In genomic region chr12:52042706-52043385, GRCh38 we compare ENCODE assay signal across 15 cellular contexts. TPM values are rescaled to one million over a fixed set of nuclear protein-coding genes. Genes with fewer than 3 reads are reported as not detected.
DNase-seq lines count a peak whose midpoint lies in the region; ATAC-seq, FAIRE-seq and TF ChIP-seq lines count a peak whose summit lies in the region.
"Had no signal": no experiment of that assay in that cellular context is flagged by ENCODE, and none has a peak within 500 bp of the region (broad histone marks: within the 10 kb centered on the region; RNA-seq: fewer than 3 reads in every experiment).

No MANE protein-coding gene starts in this region.

- TF ChIP-seq POLR2A in HepG2 (IDR thresholded peaks at IDR 0.05; ENCODE audit: insufficient read depth in 1 of 2, low read depth in 2 of 2, low read length in 2 of 2) (no peak), right lobe of liver (IDR thresholded peaks at IDR 0.05) (no peak)

- peak overlapping the region; percentile 74 for H3K4me3 Mint-ChIP-seq in activated naive CD8-positive, alpha-beta T cell treated with anti-CD3 and anti-CD28 coated beads for 36 hours
- peak overlapping the region in 3 of 10 donors; percentile 55 to 75 (median 60) for H3K4me3 Mint-ChIP-seq in naive thymus-derived CD4-positive, alpha-beta T cell
- H3K4me3 Mint-ChIP-seq: activated T-helper 1 cell treated with anti-CD3 and anti-CD28 coated beads, Interleukin-12 subunit alpha, Interleukin-12 subunit beta, Interleukin-2, Interleukin-4 antibody, amounts not matched to agents 30 ng/mL and 10 ng/mL and 1 ng/mL, durations not matched to agents 14 hours and 24 hours and 36 hours had no signal

- H3K27me3 ChIP-seq in HepG2 (ENCODE audit: control insufficient read depth in 1 of 2, insufficient read depth in 2 of 2, low read length in 2 of 2) (peaks cover 0 to 10% of the 10 kb centered on the region in 2 experiments; a peak in 2 of 5 replicates), right lobe of liver (no peaks in the 10 kb centered on the region), aorta (ENCODE audit: control insufficient read depth in 1 of 2, insufficient read depth in 2 of 2, low read length in 1 of 2) (no peaks in the 10 kb centered on the region)
- no peaks in the 10 kb centered on the region for H3K27me3 ChIP-seq in naive thymus-derived CD4-positive, alpha-beta T cell (ENCODE audit: control insufficient read depth in 2 of 2, insufficient read depth in 2 of 2, low read length in 2 of 2)

- BruUV-seq in HepG2 (replicated peaks; lab: Mats Ljungman, UMichigan), result no TSS peak

- no peak overlapping the region for H3K27ac ChIP-seq in HepG2 (ENCODE audit: extremely low read length, insufficient read depth, low read length)
- H3K27ac ChIP-seq in right lobe of liver, result peak overlapping the region in 1 of 3 donors; percentile 63
- no peak overlapping the region for H3K27ac ChIP-seq in naive thymus-derived CD4-positive, alpha-beta T cell (ENCODE audit: low read depth, low read length)
- H3K27ac ChIP-seq in aorta (ENCODE audit: low read depth in 1 of 2, low read length in 2 of 2), result peak overlapping the region; percentile 88 to 97
- H3K27ac ChIP-seq: neutrophil had no signal

- H2AFZ ChIP-seq in HepG2 (ENCODE audit: low read length), result no peak overlapping the region

- CTCF ChIA-PET in HepG2 (lab: Yijun Ruan, JAX; ENCODE audit: low intra/inter-chr PET ratio, low total read pairs), result interaction anchor here (0.7 kb wide), 1 partner anchor 13 kb away, joined by 3 read pairs; no protein-coding TSS in a partner anchor
- CTCF ChIA-PET in naive thymus-derived CD4-positive, alpha-beta T cell (lab: Charles Lee), result interaction anchor here (3.7 kb wide), 1 partner anchor 17 kb away, joined by 23 read pairs; no protein-coding TSS in a partner anchor

- no peak overlapping the region for H3K4me3 ChIP-seq in HepG2 (replicated peaks in 1 of 3; ENCODE audit: insufficient read depth in 1 of 3, low read depth in 2 of 3, low read length in 3 of 3)
- H3K4me3 ChIP-seq in right lobe of liver, result no peak overlapping the region
- no peak overlapping the region for H3K4me3 ChIP-seq in naive thymus-derived CD4-positive, alpha-beta T cell (ENCODE audit: low read length)
- H3K4me3 ChIP-seq in aorta (ENCODE audit: low read length in 2 of 2), result no peak overlapping the region

- no peak for TF ChIP-seq RAD21 in HepG2 (CRISPR knock-in tag; IDR thresholded peaks at IDR 0.05)

- no peak overlapping the region for H3K4me2 ChIP-seq in HepG2 (ENCODE audit: low read depth, low read length)

- POLR2A ChIA-PET in HepG2 (lab: Yijun Ruan, JAX), result interaction anchor here (1.1 kb wide), 1 partner anchor 10 kb away, joined by 3 read pairs; no protein-coding TSS in a partner anchor
- POLR2A ChIA-PET in naive thymus-derived CD4-positive, alpha-beta T cell (lab: Charles Lee), result interaction anchor here (0.6 to 2.2 kb wide), 2 partner anchors 10 to 27 kb away, joined by 3 to 9 read pairs; no protein-coding TSS in a partner anchor

- no peaks in the 10 kb centered on the region for H3K79me2 ChIP-seq in HepG2 (ENCODE audit: insufficient read depth, low read length)

- TF ChIP-seq EP300 in HepG2 (IDR thresholded peaks at IDR 0.05; ENCODE audit: low read depth in 2 of 2, low read length in 2 of 2), result no peak
- no peak for TF ChIP-seq EP300 in HepG2 (CRISPR knock-in tag; IDR thresholded peaks at IDR 0.05; ENCODE audit: borderline replicate concordance)

- FAIRE-seq in HepG2 (lab: Jason Lieb, UNC), result no peak
- FAIRE-seq: islet of Langerhans had no signal

- no peaks in the 10 kb centered on the region for H4K20me1 ChIP-seq in HepG2 (ENCODE audit: insufficient read depth, low read length)

- H3K36me3 ChIP-seq in HepG2 (replicated peaks in 1 of 2; ENCODE audit: control insufficient read depth in 1 of 2, insufficient read depth in 2 of 2, low read length in 2 of 2) (no peaks in the 10 kb centered on the region), right lobe of liver (no peaks in the 10 kb centered on the region), aorta (ENCODE audit: control insufficient read depth in 1 of 2, insufficient read depth in 2 of 2, low read length in 1 of 2) (no peaks in the 10 kb centered on the region)
- no peaks in the 10 kb centered on the region for H3K36me3 ChIP-seq in naive thymus-derived CD4-positive, alpha-beta T cell (ENCODE audit: control insufficient read depth in 2 of 3, insufficient read depth in 3 of 3, low read length in 3 of 3)
- H3K36me3 ChIP-seq: neutrophil had no signal

- H3K27ac Mint-ChIP-seq in activated naive CD8-positive, alpha-beta T cell treated with anti-CD3 and anti-CD28 coated beads for 36 hours, result no peak overlapping the region
- peak overlapping the region in 6 of 9 donors; percentile 18 to 86 (median 51) for H3K27ac Mint-ChIP-seq in naive thymus-derived CD4-positive, alpha-beta T cell

- ATAC-seq in HepG2, result no peak
- no peak for ATAC-seq in right lobe of liver
- ATAC-seq in naive thymus-derived CD4-positive, alpha-beta T cell, result no peak
- ATAC-seq in aorta (ENCODE audit: low FRiP score), result peak; percentile 51

- H3K9ac ChIP-seq in HepG2 (ENCODE audit: insufficient read depth, low read depth, low read length), result no peak overlapping the region

- peaks cover 58% of the 10 kb centered on the region for H3K4me1 Mint-ChIP-seq in activated naive CD8-positive, alpha-beta T cell treated with anti-CD3 and anti-CD28 coated beads for 36 hours
- H3K4me1 Mint-ChIP-seq in naive thymus-derived CD4-positive, alpha-beta T cell, result peaks cover 11 to 39% (median 28%) of the 10 kb centered on the region in 7 donors

- H3K9me3 ChIP-seq in HepG2 (ENCODE audit: low read length) (no peaks in the 10 kb centered on the region), right lobe of liver (no peaks in the 10 kb centered on the region), aorta (ENCODE audit: control insufficient read depth, low read length) (no peaks in the 10 kb centered on the region)
- no peaks in the 10 kb centered on the region for H3K9me3 ChIP-seq in naive thymus-derived CD4-positive, alpha-beta T cell (ENCODE audit: control insufficient read depth in 2 of 3, low read length in 3 of 3)
- H3K9me3 ChIP-seq: neutrophil had no signal

- TF ChIP-seq CTCF in HepG2 (CRISPR knock-in tag; IDR thresholded peaks at IDR 0.05) (no peak), right lobe of liver (IDR thresholded peaks at IDR 0.05) (no peak), GM13977 (IDR thresholded peaks at IDR 0.05; ENCODE audit: extremely low read depth, insufficient read depth, missing control alignments) (no peak)

- H3K4me1 ChIP-seq in HepG2 (ENCODE audit: insufficient read depth, low read length) (peaks cover 87% of the 10 kb centered on the region), right lobe of liver (no peaks in the 10 kb centered on the region), aorta (ENCODE audit: control insufficient read depth in 1 of 2, insufficient read depth in 2 of 2, low read length in 2 of 2) (no peaks in the 10 kb centered on the region)
- peaks cover 9 to 17% of the 10 kb centered on the region in 2 donors for H3K4me1 ChIP-seq in naive thymus-derived CD4-positive, alpha-beta T cell (ENCODE audit: control insufficient read depth in 2 of 2, insufficient read depth in 2 of 2, low read length in 2 of 2)

- WGBS in HepG2 (ENCODE audit: low lambda C conversion rate), result 62% methylated on average over 6 of the region's 8 CpGs
- whole genome bisulfite sequencing in right lobe of liver (ENCODE audit: insufficient coverage, low coverage, low lambda C conversion rate, missing lambda C conversion rate), result 78% methylated on average over 3 of the region's 8 CpGs
- WGBS in aorta, 2 donors, result 19 to 29% methylated on average over 8 of the region's 8 CpGs

- intact Hi-C loops in HepG2 (cut with micrococcal nuclease; ENCODE audit: unreplicated experiment), result no loop called here
- intact Hi-C loops in right lobe of liver (cut with DNase I), result no loop called here
- intact Hi-C loops in naive thymus-derived CD4-positive, alpha-beta T cell (cut with micrococcal nuclease), result loop anchor here in 1 of 2 donors (1.0 kb wide), 1 partner anchor 8 kb away; the partner anchor contains the start of gene NR4A1
- intact Hi-C loops in aorta (cut with DNase I), result no loop called here

- H3K36me3 Mint-ChIP-seq in activated naive CD8-positive, alpha-beta T cell treated with anti-CD3 and anti-CD28 coated beads for 36 hours, result peaks cover 36% of the 10 kb centered on the region
- no peaks in the 10 kb centered on the region for H3K36me3 Mint-ChIP-seq in naive thymus-derived CD4-positive, alpha-beta T cell

- H3K27me3 Mint-ChIP-seq in activated naive CD8-positive, alpha-beta T cell treated with anti-CD3 and anti-CD28 coated beads for 36 hours, result no peaks in the 10 kb centered on the region
- peaks cover 0 to 7% (median 0%) of the 10 kb centered on the region in 5 donors for H3K27me3 Mint-ChIP-seq in naive thymus-derived CD4-positive, alpha-beta T cell

- in situ Hi-C loops in HepG2 (cut with HindIII; ENCODE audit: extremely low pct_ligation_motif_present, low pct_unique_long_range_greater_than_20kb) (no loop called here), GM13977 (cut with MboI; ENCODE audit: low pct_unique_long_range_greater_than_20kb, low sequenced_read_pairs, unreplicated experiment) (no loop called here)

- no peaks in the 10 kb centered on the region for H3K9me3 Mint-ChIP-seq in activated naive CD8-positive, alpha-beta T cell treated with anti-CD3 and anti-CD28 coated beads for 36 hours
- peaks cover 0 to 1% (median 0%) of the 10 kb centered on the region in 11 donors for H3K9me3 Mint-ChIP-seq in naive thymus-derived CD4-positive, alpha-beta T cell
- H3K9me3 Mint-ChIP-seq: activated T-helper 1 cell treated with anti-CD3 and anti-CD28 coated beads, Interleukin-12 subunit alpha, Interleukin-12 subunit beta, Interleukin-2, Interleukin-4 antibody, amounts not matched to agents 30 ng/mL and 10 ng/mL and 1 ng/mL, durations not matched to agents 14 hours and 24 hours and 36 hours had no signal

- DNase-seq in HepG2 (ENCODE audit: low spot score), result no peak
- DNase-seq in right lobe of liver, result no peak
- no peak for DNase-seq in activated naive CD8-positive, alpha-beta T cell treated with anti-CD3 and anti-CD28 coated beads for 36 hours
- DNase-seq in naive thymus-derived CD4-positive, alpha-beta T cell, result no peak
- DNase-seq in aorta, result peak in 1 of 2 donors; percentile 55
- DNase-seq in COLO829 (ENCODE audit: low spot score), result no peak
- DNase-seq in GM13977 (ENCODE audit: low spot score), result no peak
- DNase-seq in pons (ENCODE audit: low spot score), result no peak
- DNase-seq: GF-D8; NCI-H1694; RPMI8226; stimulated activated CD4-positive, alpha-beta T cell treated with anti-CD3 and anti-CD28 coated beads, Interleukin-4, amount 100 ng/mL, for 24 hours had no signal

RNA-seq across cellular contexts. Expression of gene NR4A1, which starts 8.4 kb away (rescaled TPM):
- total RNA-seq in HepG2 (2016; rRNA removed; fragmentation: Illumina TruSeq; extraction: Trizol) (4.6 and 5.7 TPM in 2 replicates), right lobe of liver (1 to 10 TPM; 5.0 to 8.8 (median 7.7) TPM), aorta (100 to 1,000 TPM; 175 to 677 TPM)
- 8.4 and 9.3 TPM in 2 replicates for total RNA-seq in HepG2 (2016; cell fraction: cytosol; rRNA removed; fragmentation: Illumina TruSeq; extraction: Trizol; ENCODE audit: low read depth)
- 3.8 and 7.6 TPM in 2 replicates for total RNA-seq in HepG2 (2016; cell fraction: insoluble cytoplasmic fraction; rRNA removed; fragmentation: Illumina TruSeq; extraction: Trizol)
- total RNA-seq in HepG2 (2016; cell fraction: membrane; rRNA removed; fragmentation: Illumina TruSeq; extraction: Trizol), result 5.8 and 6.3 TPM in 2 replicates
- 8.9 and 10.0 TPM in 2 replicates for total RNA-seq in HepG2 (2016; cell fraction: nucleus; rRNA removed; fragmentation: Illumina TruSeq; extraction: Trizol)
- polyA plus RNA-seq in HepG2 (2011; rRNA removed) (15.2 and 16.5 TPM in 2 replicates), aorta (100 to 1,000 TPM in 1 of 2 donors, 10 to 100 TPM in 1; 48.2 to 392 TPM)
- polyA plus RNA-seq in HepG2 (2011; cell fraction: cytosol; rRNA removed), result 7.6 and 13.1 TPM in 2 replicates
- 26.2 and 46.7 TPM in 2 replicates for polyA plus RNA-seq in HepG2 (2011; cell fraction: nucleus; rRNA removed)
- 6.4 and 16.5 TPM in 2 replicates for polyA plus RNA-seq in HepG2 (2012)
- 1.6 and 1.7 TPM in 2 replicates for polyA plus RNA-seq in HepG2 (2016; cell fraction: cytosol; fragmentation: Illumina TruSeq; extraction: Trizol; ENCODE audit: low read depth)
- polyA plus RNA-seq in HepG2 (2016; cell fraction: insoluble cytoplasmic fraction; fragmentation: Illumina TruSeq; extraction: Trizol; ENCODE audit: low read depth), result 5.3 and 8.6 TPM in 2 replicates
- 3.4 and 3.9 TPM in 2 replicates for polyA plus RNA-seq in HepG2 (2016; cell fraction: membrane; fragmentation: Illumina TruSeq; extraction: Trizol; ENCODE audit: low read depth)
- 22.7 TPM in 2 replicates for polyA plus RNA-seq in HepG2 (2016; cell fraction: nucleus; fragmentation: Illumina TruSeq; extraction: Trizol; ENCODE audit: insufficient read depth, low read depth)
- polyA minus RNA-seq in HepG2 (2011; rRNA and poly(A)+ RNA removed; ENCODE audit: low replicate concordance), result 28.6 and 56.6 TPM in 2 replicates
- 10.8 and 14.1 TPM in 2 replicates for polyA minus RNA-seq in HepG2 (2011; cell fraction: cytosol; rRNA and poly(A)+ RNA removed)
- 11.8 and 13.0 TPM in 2 replicates for polyA minus RNA-seq in HepG2 (2011; cell fraction: nucleus; rRNA and poly(A)+ RNA removed)
- 10 to 100 TPM; 88.0 to 92.6 TPM for total RNA-seq in activated naive CD8-positive, alpha-beta T cell treated with anti-CD3 and anti-CD28 coated beads for 36 hours
- total RNA-seq in naive thymus-derived CD4-positive, alpha-beta T cell, result 100 to 1,000 TPM in 2 of 5 experiments, 1 to 10 TPM in 1, under 1 TPM in 2; 0.89 to 279 (median 7.1) TPM
- 1 to 10 TPM in 1 of 2 donors, under 1 TPM in 1; 0.28 to 1.1 TPM for polyA plus RNA-seq in naive thymus-derived CD4-positive, alpha-beta T cell

RNA-seq across cellular contexts. Expression of gene ATG101, which starts 26.9 kb away (rescaled TPM):
- total RNA-seq in HepG2 (2016; rRNA removed; fragmentation: Illumina TruSeq; extraction: Trizol) (66.7 and 67.7 TPM in 2 replicates), right lobe of liver (10 to 100 TPM; 17.4 to 29.7 (median 21.0) TPM), aorta (10 to 100 TPM; 28.2 to 32.2 TPM)
- 24.9 and 31.4 TPM in 2 replicates for total RNA-seq in HepG2 (2016; cell fraction: cytosol; rRNA removed; fragmentation: Illumina TruSeq; extraction: Trizol; ENCODE audit: low read depth)
- 67.1 and 68.7 TPM in 2 replicates for total RNA-seq in HepG2 (2016; cell fraction: insoluble cytoplasmic fraction; rRNA removed; fragmentation: Illumina TruSeq; extraction: Trizol)
- total RNA-seq in HepG2 (2016; cell fraction: membrane; rRNA removed; fragmentation: Illumina TruSeq; extraction: Trizol), result 38.8 and 52.9 TPM in 2 replicates
- 31.7 and 32.7 TPM in 2 replicates for total RNA-seq in HepG2 (2016; cell fraction: nucleus; rRNA removed; fragmentation: Illumina TruSeq; extraction: Trizol)
- polyA plus RNA-seq in HepG2 (2011; rRNA removed) (58.2 and 60.2 TPM in 2 replicates), aorta (10 to 100 TPM; 40.9 to 44.0 TPM)
- polyA plus RNA-seq in HepG2 (2011; cell fraction: cytosol; rRNA removed), result 84.5 and 95.4 TPM in 2 replicates
- 55.3 and 57.9 TPM in 2 replicates for polyA plus RNA-seq in HepG2 (2011; cell fraction: nucleus; rRNA removed)
- polyA plus RNA-seq in HepG2 (2012), result 27.2 and 33.1 TPM in 2 replicates
- polyA plus RNA-seq in HepG2 (2016; cell fraction: cytosol; fragmentation: Illumina TruSeq; extraction: Trizol; ENCODE audit: low read depth), result 16.9 and 28.4 TPM in 2 replicates
- 57.3 and 61.7 TPM in 2 replicates for polyA plus RNA-seq in HepG2 (2016; cell fraction: insoluble cytoplasmic fraction; fragmentation: Illumina TruSeq; extraction: Trizol; ENCODE audit: low read depth)
- 24.0 and 35.4 TPM in 2 replicates for polyA plus RNA-seq in HepG2 (2016; cell fraction: membrane; fragmentation: Illumina TruSeq; extraction: Trizol; ENCODE audit: low read depth)
- polyA plus RNA-seq in HepG2 (2016; cell fraction: nucleus; fragmentation: Illumina TruSeq; extraction: Trizol; ENCODE audit: insufficient read depth, low read depth), result 51.5 and 54.0 TPM in 2 replicates
- polyA minus RNA-seq in HepG2 (2011; rRNA and poly(A)+ RNA removed; ENCODE audit: low replicate concordance), result 106 and 147 TPM in 2 replicates
- polyA minus RNA-seq in HepG2 (2011; cell fraction: cytosol; rRNA and poly(A)+ RNA removed), result 15.6 and 16.2 TPM in 2 replicates
- 12.8 and 16.7 TPM in 2 replicates for polyA minus RNA-seq in HepG2 (2011; cell fraction: nucleus; rRNA and poly(A)+ RNA removed)
- 10 to 100 TPM; 39.8 to 41.2 TPM for total RNA-seq in activated naive CD8-positive, alpha-beta T cell treated with anti-CD3 and anti-CD28 coated beads for 36 hours
- 10 to 100 TPM; 20.7 to 39.7 (median 34.3) TPM for total RNA-seq in naive thymus-derived CD4-positive, alpha-beta T cell
- 10 to 100 TPM; 20.9 to 30.9 TPM for polyA plus RNA-seq in naive thymus-derived CD4-positive, alpha-beta T cell

RNA-seq across cellular contexts. Expression of gene TAMALIN, which starts 36.1 kb away (rescaled TPM):
- 7.2 and 10.9 TPM in 2 replicates for total RNA-seq in HepG2 (2016; rRNA removed; fragmentation: Illumina TruSeq; extraction: Trizol)
- total RNA-seq in HepG2 (2016; cell fraction: cytosol; rRNA removed; fragmentation: Illumina TruSeq; extraction: Trizol; ENCODE audit: low read depth), result 3.8 and 3.9 TPM in 2 replicates
- 5.9 and 12.2 TPM in 2 replicates for total RNA-seq in HepG2 (2016; cell fraction: insoluble cytoplasmic fraction; rRNA removed; fragmentation: Illumina TruSeq; extraction: Trizol)
- 6.3 and 7.1 TPM in 2 replicates for total RNA-seq in HepG2 (2016; cell fraction: membrane; rRNA removed; fragmentation: Illumina TruSeq; extraction: Trizol)
- 8.6 and 10.4 TPM in 2 replicates for total RNA-seq in HepG2 (2016; cell fraction: nucleus; rRNA removed; fragmentation: Illumina TruSeq; extraction: Trizol)
- polyA plus RNA-seq in HepG2 (2011; rRNA removed), result 2.9 and 4.5 TPM in 2 replicates
- polyA plus RNA-seq in HepG2 (2011; cell fraction: cytosol; rRNA removed), result 3.7 and 3.8 TPM in 2 replicates
- polyA plus RNA-seq in HepG2 (2011; cell fraction: nucleus; rRNA removed), result 7.5 and 12.9 TPM in 2 replicates
- polyA plus RNA-seq in HepG2 (2012), result 3.6 and 4.0 TPM in 2 replicates
- polyA plus RNA-seq in HepG2 (2016; cell fraction: cytosol; fragmentation: Illumina TruSeq; extraction: Trizol; ENCODE audit: low read depth), result 0.84 and 1.5 TPM in 2 replicates
- 5.5 TPM in 2 replicates for polyA plus RNA-seq in HepG2 (2016; cell fraction: insoluble cytoplasmic fraction; fragmentation: Illumina TruSeq; extraction: Trizol; ENCODE audit: low read depth)
- polyA plus RNA-seq in HepG2 (2016; cell fraction: membrane; fragmentation: Illumina TruSeq; extraction: Trizol; ENCODE audit: low read depth), result 2.0 and 2.7 TPM in 2 replicates
- polyA plus RNA-seq in HepG2 (2016; cell fraction: nucleus; fragmentation: Illumina TruSeq; extraction: Trizol; ENCODE audit: insufficient read depth, low read depth), result 17.1 and 20.1 TPM in 2 replicates
- polyA minus RNA-seq in HepG2 (2011; rRNA and poly(A)+ RNA removed; ENCODE audit: low replicate concordance), result 0.21 and 6.7 TPM in 2 replicates
- polyA minus RNA-seq in HepG2 (2011; cell fraction: cytosol; rRNA and poly(A)+ RNA removed), result 1.3 and 2.7 TPM in 2 replicates
- 4.9 and 8.2 TPM in 2 replicates for polyA minus RNA-seq in HepG2 (2011; cell fraction: nucleus; rRNA and poly(A)+ RNA removed)
- 1 to 10 TPM; 2.9 to 6.5 (median 3.9) TPM for total RNA-seq in right lobe of liver
- total RNA-seq in activated naive CD8-positive, alpha-beta T cell treated with anti-CD3 and anti-CD28 coated beads for 36 hours, result 10 to 100 TPM in 1 of 2 experiments, 1 to 10 TPM in 1; 9.1 to 11.3 TPM
- total RNA-seq in naive thymus-derived CD4-positive, alpha-beta T cell, result 100 to 1,000 TPM in 2 of 5 experiments, 10 to 100 TPM in 2, 1 to 10 TPM in 1; 5.6 to 501 (median 33.7) TPM
- polyA plus RNA-seq in naive thymus-derived CD4-positive, alpha-beta T cell, result 1 to 10 TPM; 1.1 to 1.3 TPM
- 100 to 1,000 TPM in 1 of 2 donors, 10 to 100 TPM in 1; 64.2 to 129 TPM for total RNA-seq in aorta
- 10 to 100 TPM in 1 of 2 donors, 1 to 10 TPM in 1; 7.1 to 13.8 TPM for polyA plus RNA-seq in aorta

RNA-seq across cellular contexts. Expression of gene SMIM41, which starts 36.7 kb away (rescaled TPM):
- not detected in 2 replicates for total RNA-seq in HepG2 (2016; rRNA removed; fragmentation: Illumina TruSeq; extraction: Trizol)
- not detected in 2 replicates for total RNA-seq in HepG2 (2016; cell fraction: cytosol; rRNA removed; fragmentation: Illumina TruSeq; extraction: Trizol; ENCODE audit: low read depth)
- not detected in 2 replicates for total RNA-seq in HepG2 (2016; cell fraction: insoluble cytoplasmic fraction; rRNA removed; fragmentation: Illumina TruSeq; extraction: Trizol)
- total RNA-seq in HepG2 (2016; cell fraction: membrane; rRNA removed; fragmentation: Illumina TruSeq; extraction: Trizol), result not detected in 2 replicates
- not detected in 2 replicates for total RNA-seq in HepG2 (2016; cell fraction: nucleus; rRNA removed; fragmentation: Illumina TruSeq; extraction: Trizol)
- polyA plus RNA-seq in HepG2 (2011; rRNA removed), result 0.07 TPM in 1 of 2 replicates, not detected in the other
- not detected in 2 replicates for polyA plus RNA-seq in HepG2 (2011; cell fraction: cytosol; rRNA removed)
- not detected in 2 replicates for polyA plus RNA-seq in HepG2 (2011; cell fraction: nucleus; rRNA removed)
- not detected in 2 replicates for polyA plus RNA-seq in HepG2 (2012)
- polyA plus RNA-seq in HepG2 (2016; cell fraction: cytosol; fragmentation: Illumina TruSeq; extraction: Trizol; ENCODE audit: low read depth), result not detected in 2 replicates
- not detected in 2 replicates for polyA plus RNA-seq in HepG2 (2016; cell fraction: insoluble cytoplasmic fraction; fragmentation: Illumina TruSeq; extraction: Trizol; ENCODE audit: low read depth)
- polyA plus RNA-seq in HepG2 (2016; cell fraction: membrane; fragmentation: Illumina TruSeq; extraction: Trizol; ENCODE audit: low read depth), result not detected in 2 replicates
- polyA plus RNA-seq in HepG2 (2016; cell fraction: nucleus; fragmentation: Illumina TruSeq; extraction: Trizol; ENCODE audit: insufficient read depth, low read depth), result not detected in 2 replicates
- polyA minus RNA-seq in HepG2 (2011; rRNA and poly(A)+ RNA removed; ENCODE audit: low replicate concordance), result not detected in 2 replicates
- not detected in 2 replicates for polyA minus RNA-seq in HepG2 (2011; cell fraction: cytosol; rRNA and poly(A)+ RNA removed)
- 0.39 TPM in 1 of 2 replicates, not detected in the other for polyA minus RNA-seq in HepG2 (2011; cell fraction: nucleus; rRNA and poly(A)+ RNA removed)
- not detected for total RNA-seq in right lobe of liver
- not detected for total RNA-seq in activated naive CD8-positive, alpha-beta T cell treated with anti-CD3 and anti-CD28 coated beads for 36 hours
- total RNA-seq in naive thymus-derived CD4-positive, alpha-beta T cell, result under 1 TPM in 2 of 5 experiments, not detected in 3; 0.24 to 0.27 TPM
- not detected for polyA plus RNA-seq in naive thymus-derived CD4-positive, alpha-beta T cell
- under 1 TPM in 1 of 2 donors, not detected in 1; 0.84 TPM for total RNA-seq in aorta
- polyA plus RNA-seq in aorta, result not detected
- total RNA-seq: activated T-helper 1 cell treated with anti-CD3 and anti-CD28 coated beads, Interleukin-12 subunit alpha, Interleukin-12 subunit beta, Interleukin-2, Interleukin-4 antibody, amounts not matched to agents 30 ng/mL and 10 ng/mL and 1 ng/mL, durations not matched to agents 14 hours and 24 hours and 36 hours had no signal

Comparison
In these comparisons a context has a peak if more than half of its experiments do, and no peak if none do; other contexts are left out.
1. H3K27ac ChIP-seq: peak in aorta (2 of 2); none in HepG2 (single experiment) and naive thymus-derived CD4-positive, alpha-beta T cell (single experiment).